In the genomic region with DNA sequence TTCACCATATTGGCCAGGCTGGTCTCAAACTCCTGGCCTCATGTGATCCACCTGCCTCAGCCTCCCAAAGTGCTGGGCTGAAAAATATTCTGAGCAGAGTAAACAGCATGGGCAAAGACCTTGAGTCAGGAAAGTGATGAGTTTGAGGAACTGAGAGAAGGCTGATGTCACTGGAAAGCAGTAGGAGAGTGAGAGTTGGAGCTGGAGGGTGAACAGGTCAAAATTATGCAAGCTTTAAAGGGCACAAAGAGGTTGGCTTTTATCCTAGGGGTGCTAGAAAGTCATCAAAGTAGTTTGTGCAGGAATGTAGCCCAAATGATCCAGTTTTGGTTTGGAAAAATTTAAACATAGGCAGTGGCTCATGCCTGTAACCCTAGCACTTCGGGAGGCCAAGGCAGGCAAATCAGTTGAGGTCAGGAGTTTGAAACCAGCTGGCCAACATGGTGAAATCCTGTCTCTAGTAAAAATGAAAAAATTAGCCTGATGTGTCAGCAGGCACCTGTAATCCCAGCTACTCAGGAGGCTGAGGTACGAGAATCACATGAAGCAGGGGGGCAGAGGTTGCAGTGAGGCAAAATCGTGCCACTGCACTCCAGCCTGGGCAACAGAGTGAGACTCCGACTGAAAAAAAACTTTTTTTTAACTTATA, we compare ENCODE assay signal across 10 cellular contexts. TPM values are rescaled to one million over a fixed set of nuclear protein-coding genes. Genes with fewer than 3 reads are reported as not detected.
DNase-seq lines count a peak whose midpoint lies in the region; ATAC-seq, FAIRE-seq and TF ChIP-seq lines count a peak whose summit lies in the region.
"Had no signal": no experiment of that assay in that cellular context is flagged by ENCODE, and none has a peak within 500 bp of the region (broad histone marks: within the 10 kb centered on the region; RNA-seq: fewer than 3 reads in every experiment).

No MANE protein-coding gene starts in this region.

- no peaks in the 10 kb centered on the region for H3K79me2 ChIP-seq in GM12878 (ENCODE audit: control insufficient read depth, insufficient read depth, low read length)

- peak in 1 of 2 experiments; percentile 77; a peak in 2 of 4 replicates for TF ChIP-seq EP300 in GM12878 (IDR thresholded peaks at IDR 0.05; ENCODE audit: borderline replicate concordance in 1 of 2, control insufficient read depth in 1 of 2, low read depth in 2 of 2, low read length in 2 of 2)

- H3K4me2 ChIP-seq in GM12878 (ENCODE audit: control insufficient read depth, insufficient read depth): peak overlapping the region; percentile 26

- H2AFZ ChIP-seq in GM12878 (ENCODE audit: control insufficient read depth, low read depth, low read length): no peak overlapping the region; the same call in 1 of the 2 replicates

- CTCF ChIA-PET in GM12878 (lab: Yijun Ruan, JAX): interaction anchor here (0.9 to 1.7 kb wide), 9 partner anchors 14 to 149 kb away, joined by 3 to 5 read pairs (median 3); a partner anchor contains a TSS

- TF ChIP-seq CTCF in GM10266 (IDR thresholded peaks at IDR 0.05; ENCODE audit: control insufficient read depth, insufficient read depth, low read depth, missing control alignments) (no peak), GM12878 (IDR thresholded peaks at IDR 0.05 in 2 of 3, conservative IDR thresholded peaks at IDR 0.05 in 1 of 3; ENCODE audit: control insufficient read depth in 2 of 3, extremely low read depth in 1 of 3, insufficient read depth in 1 of 3, low read depth in 3 of 3, low read length in 3 of 3) (no peak)

- peak; percentile 22; the same call in 1 of the 2 replicates for TF ChIP-seq RAD21 in GM12878 (IDR thresholded peaks at IDR 0.05; ENCODE audit: insufficient read depth, low read depth, low read length)

- RAD21 ChIA-PET in GM12878 (lab: Charles Lee; ENCODE audit: unreplicated experiment): interaction anchor here (0.5 to 4.7 kb wide), 9 partner anchors 13 to 56 kb away, joined by 3 to 47 read pairs (median 7); a partner anchor contains a TSS

- H3K9ac ChIP-seq in GM12878 (ENCODE audit: control insufficient read depth, insufficient read depth, low read length): 0 out of 2 replicates have a peak overlapping the region, but pooled peaks have one; percentile 22

- DNase-seq in GM10266 (ENCODE audit: extremely low spot score): peak; percentile 40
- DNase-seq in GM12878 (ENCODE audit: low read depth, low spot score): peak; percentile 85
- DNase-seq in globus pallidus (ENCODE audit: low spot score): no peak
- DNase-seq in SK-N-DZ (ENCODE audit: low spot score): no peak
- DNase-seq in H7: no peak
- DNase-seq: activated naive CD4-positive, alpha-beta T cell treated with Interleukin-2 at 50 U/mL for 16 hours; ovary had no signal

- no peaks in the 10 kb centered on the region for H4K20me1 ChIP-seq in GM12878 (ENCODE audit: control insufficient read depth, insufficient read depth)

- H3K27me3 ChIP-seq in GM12878 (replicated peaks in 1 of 2; ENCODE audit: control insufficient read depth in 2 of 2, insufficient read depth in 2 of 2, low read length in 1 of 2) (no peaks in the 10 kb centered on the region), H7 (ENCODE audit: control insufficient read depth, insufficient read depth, low read length) (no peaks in the 10 kb centered on the region)
- H3K27me3 ChIP-seq: ovary had no signal

- SMC1A ChIA-PET in GM12878 (lab: Charles Lee; ENCODE audit: uncharacterized antibody, unreplicated experiment): interaction anchor here (1.0 to 8.2 kb wide), 9 partner anchors 12 to 123 kb away, joined by 3 to 59 read pairs (median 7); a partner anchor contains a TSS

- ATAC-seq in GM19463 (IDR thresholded peaks at IDR 0.05; ENCODE audit: unreplicated experiment) (peak; percentile 68), HG03159 (IDR thresholded peaks at IDR 0.05; ENCODE audit: unreplicated experiment) (peak; percentile 76), GM12878 (peak; percentile 87), HG03520 (IDR thresholded peaks at IDR 0.05; ENCODE audit: unreplicated experiment) (no peak)

- H3K4me3 ChIP-seq in GM12878 (no peak overlapping the region; the same call in 1 of the 2 replicates), H7 (ENCODE audit: insufficient read depth, low read depth, low read length) (no peak overlapping the region)
- H3K4me3 ChIP-seq: ovary had no signal

- in situ Hi-C loops in GM12878 (cut with MboI): no loop called here

- peak overlapping the region; percentile 24; the same call in 1 of the 2 replicates for H3K27ac ChIP-seq in GM12878 (ENCODE audit: control insufficient read depth, insufficient read depth)
- H3K27ac ChIP-seq: ovary had no signal

- intact Hi-C loops in GM12878 (cut with micrococcal nuclease; ENCODE audit: unreplicated experiment): loop anchor here (1.0 to 2.0 kb wide), 2 partner anchors 18 to 48 kb away; a partner anchor contains a TSS

- H3K36me3 ChIP-seq in GM12878 (ENCODE audit: control insufficient read depth in 2 of 2, insufficient read depth in 2 of 2, low read length in 1 of 2) (no peaks in the 10 kb centered on the region), H7 (replicated peaks; ENCODE audit: control insufficient read depth, insufficient read depth, low read length) (no peaks in the 10 kb centered on the region)
- H3K36me3 ChIP-seq: ovary had no signal

- peaks cover 26% of the 10 kb centered on the region for H3K4me1 ChIP-seq in GM12878 (ENCODE audit: control insufficient read depth, insufficient read depth, low read length)

- no TSS peak for BruUV-seq in GM12878 (replicated peaks; lab: Mats Ljungman, UMichigan)

- POLR2A ChIA-PET in GM12878 (lab: Charles Lee): interaction anchor here (0.6 to 2.2 kb wide), 7 partner anchors 15 to 91 kb away, joined by 3 to 7 read pairs (median 5); a partner anchor contains a TSS

- FAIRE-seq in GM12878 (lab: Jason Lieb, UNC): peak; percentile 86

- no peaks in the 10 kb centered on the region for H3K9me3 ChIP-seq in GM12878 (replicated peaks; ENCODE audit: control insufficient read depth, insufficient read depth, low read length)
- H3K9me3 ChIP-seq: ovary had no signal

- no peak for TF ChIP-seq POLR2A in GM12878 (IDR thresholded peaks at IDR 0.05; ENCODE audit: low read depth, low read length)

- 2% methylated on average over 4 of the region's 4 CpGs for WGBS in GM12878 (ENCODE audit: insufficient coverage, insufficient replicate concordance, low lambda C conversion rate, missing lambda C conversion rate)

TF ChIP-seq in GM12878, 131 proteins besides CTCF, POLR2A, EP300 and RAD21 (continues in another document):
- TF ChIP-seq POLR2AphosphoS5 (IDR thresholded peaks at IDR 0.05; ENCODE audit: low read length): no peak
- 0 out of 2 replicates have a peak, but pooled peaks have one; percentile 71 for TF ChIP-seq GATAD2B (conservative IDR thresholded peaks at IDR 0.05; ENCODE audit: low read depth)
- TF ChIP-seq, protein P1, sequence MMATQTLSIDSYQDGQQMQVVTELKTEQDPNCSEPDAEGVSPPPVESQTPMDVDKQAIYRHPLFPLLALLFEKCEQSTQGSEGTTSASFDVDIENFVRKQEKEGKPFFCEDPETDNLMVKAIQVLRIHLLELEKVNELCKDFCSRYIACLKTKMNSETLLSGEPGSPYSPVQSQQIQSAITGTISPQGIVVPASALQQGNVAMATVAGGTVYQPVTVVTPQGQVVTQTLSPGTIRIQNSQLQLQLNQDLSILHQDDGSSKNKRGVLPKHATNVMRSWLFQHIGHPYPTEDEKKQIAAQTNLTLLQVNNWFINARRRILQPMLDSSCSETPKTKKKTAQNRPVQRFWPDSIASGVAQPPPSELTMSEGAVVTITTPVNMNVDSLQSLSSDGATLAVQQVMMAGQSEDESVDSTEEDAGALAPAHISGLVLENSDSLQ (IDR thresholded peaks at IDR 0.05): no peak

RNA-seq across cellular contexts. Expression of a gene that starts 44.7 kb away (rescaled TPM):
- 2.3 and 2.7 TPM in 2 replicates for total RNA-seq in GM12878 (2013; cell fraction: nucleolus; rRNA removed)
- total RNA-seq in GM12878 (2014; rRNA removed) (0.27 and 0.56 TPM in 2 replicates), GM12878 (2014; rRNA removed; fragmentation: Illumina TruSeq; extraction: Trizol) (0.18 and 0.22 TPM in 2 replicates), GM12878 (2021) (0.44 and 0.45 TPM in 2 replicates)
- polyA plus RNA-seq in GM12878 (2011; ENCODE audit: low read depth): 1.7 TPM
- polyA plus RNA-seq in GM12878 (2011; rRNA removed) (0.10 and 0.14 TPM in 2 replicates), GM12878 (2014; fragmentation: Illumina TruSeq; extraction: Trizol) (0.06 and 0.15 TPM in 2 replicates), GM12878 (2014; fragmentation: Nextera tagmentation; extraction: Ambion mirVana) (under 1 TPM; 0.03 to 0.11 TPM), GM12878 (2014; rRNA removed) (0.15 and 0.28 TPM in 2 replicates), GM12878 (2016; fragmentation: Nextera tagmentation; extraction: Ambion mirVana) (under 1 TPM; 0.44 to 0.63 TPM)
- polyA plus RNA-seq in GM12878 (2011; cell fraction: cytosol; rRNA removed): 0.36 and 0.43 TPM in 2 replicates
- polyA plus RNA-seq in GM12878 (2011; cell fraction: nucleus; rRNA removed): 0.38 and 0.45 TPM in 2 replicates
- 3.2 and 3.5 TPM in 2 replicates for polyA plus RNA-seq in GM12878 (2012)
- polyA minus RNA-seq in GM12878 (2011; rRNA and poly(A)+ RNA removed): 0.59 and 0.88 TPM in 2 replicates
- 0.21 TPM in 1 of 2 replicates, not detected in the other for polyA minus RNA-seq in GM12878 (2011; cell fraction: cytosol; rRNA and poly(A)+ RNA removed)
- polyA minus RNA-seq in GM12878 (2011; cell fraction: nucleus; rRNA and poly(A)+ RNA removed): 0.36 and 0.38 TPM in 2 replicates
- not detected in 2 replicates for polyA plus RNA-seq in SK-N-DZ (2014; cell fraction: cytosol; rRNA removed)
- polyA plus RNA-seq in SK-N-DZ (2014; cell fraction: nucleus; rRNA removed): not detected in 2 replicates
- 0.04 TPM in 1 of 2 replicates, not detected in the other for total RNA-seq in H7 (2014; rRNA removed; shearing (Covaris generic))

RNA-seq across cellular contexts. Expression of a gene that starts 48.1 kb away (rescaled TPM):
- total RNA-seq in GM12878 (2013; cell fraction: nucleolus; rRNA removed): 180 and 201 TPM in 2 replicates
- total RNA-seq in GM12878 (2014; rRNA removed) (55.5 and 56.1 TPM in 2 replicates), GM12878 (2014; rRNA removed; fragmentation: Illumina TruSeq; extraction: Trizol) (79.0 and 80.0 TPM in 2 replicates), GM12878 (2021) (117 and 119 TPM in 2 replicates)
- polyA plus RNA-seq in GM12878 (2011; ENCODE audit: low read depth): 42.9 TPM
- polyA plus RNA-seq in GM12878 (2011; rRNA removed) (56.7 and 68.6 TPM in 2 replicates), GM12878 (2014; fragmentation: Illumina TruSeq; extraction: Trizol) (60.0 and 72.3 TPM in 2 replicates), GM12878 (2014; fragmentation: Nextera tagmentation; extraction: Ambion mirVana) (10 to 100 TPM in 1 of 2 experiments, 1 to 10 TPM in 1; 6.6 to 20.0 TPM), GM12878 (2014; rRNA removed) (27.0 and 28.7 TPM in 2 replicates), GM12878 (2016; fragmentation: Nextera tagmentation; extraction: Ambion mirVana) (10 to 100 TPM; 38.1 to 42.1 TPM)
- 18.4 and 23.7 TPM in 2 replicates for polyA plus RNA-seq in GM12878 (2011; cell fraction: cytosol; rRNA removed)
- polyA plus RNA-seq in GM12878 (2011; cell fraction: nucleus; rRNA removed): 16.8 and 18.8 TPM in 2 replicates
- polyA plus RNA-seq in GM12878 (2012): 45.0 and 59.7 TPM in 2 replicates
- polyA minus RNA-seq in GM12878 (2011; rRNA and poly(A)+ RNA removed): 106 and 220 TPM in 2 replicates
- 52.4 and 64.2 TPM in 2 replicates for polyA minus RNA-seq in GM12878 (2011; cell fraction: cytosol; rRNA and poly(A)+ RNA removed)
- polyA minus RNA-seq in GM12878 (2011; cell fraction: nucleus; rRNA and poly(A)+ RNA removed): 29.1 and 46.0 TPM in 2 replicates
- polyA plus RNA-seq in SK-N-DZ (2014; cell fraction: cytosol; rRNA removed): 12.8 and 21.0 TPM in 2 replicates
- polyA plus RNA-seq in SK-N-DZ (2014; cell fraction: nucleus; rRNA removed): 5.8 and 16.5 TPM in 2 replicates
- total RNA-seq in H7 (2014; rRNA removed; shearing (Covaris generic)): 72.1 and 118 TPM in 2 replicates

Comparison
In these comparisons a context has a peak if more than half of its experiments do, and no peak if none do; other contexts are left out.
1. DNase-seq: peak in GM10266 (single experiment) and GM12878 (single experiment); none in globus pallidus (single experiment), SK-N-DZ (single experiment) and H7 (single experiment).